1 cellular context compared by ENCODE assay signal in the genomic region with DNA sequence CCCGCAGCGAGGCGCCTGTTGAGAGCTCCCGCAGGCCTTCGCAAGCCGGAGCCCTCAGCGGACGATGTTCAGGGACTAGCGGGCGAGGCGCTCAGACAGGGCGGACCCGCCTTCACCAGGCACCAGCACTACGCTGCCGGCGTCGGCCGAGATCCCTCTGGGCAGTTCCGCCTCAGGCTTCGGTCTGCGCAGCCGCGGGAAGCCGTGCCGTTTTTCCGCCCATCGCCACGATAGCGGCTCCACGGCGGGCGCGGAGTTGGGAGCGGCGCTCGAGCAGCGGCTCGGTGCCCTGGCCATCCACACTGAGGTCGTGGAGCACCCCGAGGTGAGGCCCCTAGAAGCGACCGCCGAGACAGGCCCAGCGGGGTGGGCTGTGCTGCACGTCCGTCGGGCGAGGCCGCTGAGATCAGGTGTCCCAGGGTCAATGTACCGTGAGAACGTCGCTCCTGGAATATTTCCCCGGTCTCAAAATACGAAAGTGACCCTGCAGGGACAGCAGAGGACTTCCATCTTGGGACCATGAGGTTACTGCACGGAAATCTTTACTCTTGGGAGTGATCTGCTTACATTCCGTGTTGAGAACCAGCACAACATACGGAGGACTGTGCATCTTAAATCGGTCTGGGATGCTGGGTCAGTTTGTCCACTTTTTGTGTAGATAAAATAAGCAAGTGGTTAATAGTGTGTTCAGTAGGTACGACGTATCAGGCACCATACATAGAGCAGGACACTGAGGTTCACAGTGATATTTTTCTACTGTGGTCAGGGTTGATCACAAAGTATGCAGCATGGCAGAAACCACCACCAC.
TF ChIP-seq lines count a peak whose summit lies in the region.

No MANE protein-coding gene starts in this region.

TF ChIP-seq in K562, 482 proteins besides CTCF, POLR2A, EP300 and RAD21 (continued from another document and continues in another):
- TF ChIP-seq, protein P1, sequence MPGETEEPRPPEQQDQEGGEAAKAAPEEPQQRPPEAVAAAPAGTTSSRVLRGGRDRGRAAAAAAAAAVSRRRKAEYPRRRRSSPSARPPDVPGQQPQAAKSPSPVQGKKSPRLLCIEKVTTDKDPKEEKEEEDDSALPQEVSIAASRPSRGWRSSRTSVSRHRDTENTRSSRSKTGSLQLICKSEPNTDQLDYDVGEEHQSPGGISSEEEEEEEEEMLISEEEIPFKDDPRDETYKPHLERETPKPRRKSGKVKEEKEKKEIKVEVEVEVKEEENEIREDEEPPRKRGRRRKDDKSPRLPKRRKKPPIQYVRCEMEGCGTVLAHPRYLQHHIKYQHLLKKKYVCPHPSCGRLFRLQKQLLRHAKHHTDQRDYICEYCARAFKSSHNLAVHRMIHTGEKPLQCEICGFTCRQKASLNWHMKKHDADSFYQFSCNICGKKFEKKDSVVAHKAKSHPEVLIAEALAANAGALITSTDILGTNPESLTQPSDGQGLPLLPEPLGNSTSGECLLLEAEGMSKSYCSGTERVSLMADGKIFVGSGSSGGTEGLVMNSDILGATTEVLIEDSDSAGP (CRISPR knock-in tag; IDR thresholded peaks at IDR 0.05), result 0 out of 2 replicates have a peak, but pooled peaks have one; percentile 59
- TF ChIP-seq JUND (IDR thresholded peaks at IDR 0.05; ENCODE audit: borderline replicate concordance, low read depth, low read length) (peak; percentile 23; the same call in 1 of the 2 replicates), JUND (tag; IDR thresholded peaks at IDR 0.05; ENCODE audit: borderline replicate concordance, low read depth, low read length) (peak; percentile 24; the same call in 1 of the 3 replicates), BRCA1 (IDR thresholded peaks at IDR 0.05) (no peak), BRCA1 (CRISPR knock-in tag; IDR thresholded peaks at IDR 0.05) (no peak), MED1 (CRISPR knock-in tag; IDR thresholded peaks at IDR 0.05; ENCODE audit: borderline replicate concordance) (no peak), ZBTB17 (CRISPR knock-in tag; IDR thresholded peaks at IDR 0.05) (peak; percentile 96), NR1H2 (CRISPR knock-in tag; IDR thresholded peaks at IDR 0.05) (no peak), SMAD4 (CRISPR knock-in tag; conservative IDR thresholded peaks at IDR 0.05) (peak; percentile 85), MEIS2 (IDR thresholded peaks at IDR 0.05; ENCODE audit: partially characterized antibody) (peak; percentile 65), TRIM24 (IDR thresholded peaks at IDR 0.05) (no peak), TBP (optimal IDR thresholded peaks at IDR 0.05; ENCODE audit: low read depth, low read length) (peak; percentile 80), THRAP3 (IDR thresholded peaks at IDR 0.05; ENCODE audit: borderline replicate concordance) (no peak), MTA3 (IDR thresholded peaks at IDR 0.05; ENCODE audit: borderline replicate concordance) (peak; percentile 83), FOXK1 (CRISPR knock-in tag; IDR thresholded peaks at IDR 0.05; ENCODE audit: borderline replicate concordance) (peak; percentile 52; the same call in 1 of the 2 replicates), ZNF830 (CRISPR knock-in tag; IDR thresholded peaks at IDR 0.05) (peak; percentile 87; the same call in 1 of the 2 replicates), LEF1 (IDR thresholded peaks at IDR 0.05) (no peak), PTTG1 (tag; IDR thresholded peaks at IDR 0.05; ENCODE audit: low read depth) (no peak), ARNT (IDR thresholded peaks at IDR 0.05) (no peak), MAFF (IDR thresholded peaks at IDR 0.05; ENCODE audit: low read length) (no peak), BCOR (IDR thresholded peaks at IDR 0.05) (no peak; the same call in 1 of the 2 replicates), KLF10 (CRISPR knock-in tag; IDR thresholded peaks at IDR 0.05) (no peak), RNF2 (IDR thresholded peaks at IDR 0.05) (peak; percentile 86), ZNF146 (CRISPR knock-in tag; IDR thresholded peaks at IDR 0.05; ENCODE audit: unreplicated experiment) (no peak), ZNF586 (CRISPR knock-in tag; conservative IDR thresholded peaks at IDR 0.05) (no peak), NR2C1 (IDR thresholded peaks at IDR 0.05) (no peak), NR2C1 (tag; IDR thresholded peaks at IDR 0.05) (peak; percentile 45), ARID1B (IDR thresholded peaks at IDR 0.05) (no peak), HDAC1 (IDR thresholded peaks at IDR 0.05) (no peak; a peak in 1 of 4 replicates), DPF2 (IDR thresholded peaks at IDR 0.05) (no peak), CAMTA2 (CRISPR knock-in tag; conservative IDR thresholded peaks at IDR 0.05) (no peak; the same call in 1 of the 2 replicates), NFYB (IDR thresholded peaks at IDR 0.05; ENCODE audit: extremely low read depth, insufficient read length) (no peak)
- TF ChIP-seq, protein P2, sequence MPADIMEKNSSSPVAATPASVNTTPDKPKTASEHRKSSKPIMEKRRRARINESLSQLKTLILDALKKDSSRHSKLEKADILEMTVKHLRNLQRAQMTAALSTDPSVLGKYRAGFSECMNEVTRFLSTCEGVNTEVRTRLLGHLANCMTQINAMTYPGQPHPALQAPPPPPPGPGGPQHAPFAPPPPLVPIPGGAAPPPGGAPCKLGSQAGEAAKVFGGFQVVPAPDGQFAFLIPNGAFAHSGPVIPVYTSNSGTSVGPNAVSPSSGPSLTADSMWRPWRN (IDR thresholded peaks at IDR 0.05; ENCODE audit: low read depth), result no peak
- TF ChIP-seq, protein P3, sequence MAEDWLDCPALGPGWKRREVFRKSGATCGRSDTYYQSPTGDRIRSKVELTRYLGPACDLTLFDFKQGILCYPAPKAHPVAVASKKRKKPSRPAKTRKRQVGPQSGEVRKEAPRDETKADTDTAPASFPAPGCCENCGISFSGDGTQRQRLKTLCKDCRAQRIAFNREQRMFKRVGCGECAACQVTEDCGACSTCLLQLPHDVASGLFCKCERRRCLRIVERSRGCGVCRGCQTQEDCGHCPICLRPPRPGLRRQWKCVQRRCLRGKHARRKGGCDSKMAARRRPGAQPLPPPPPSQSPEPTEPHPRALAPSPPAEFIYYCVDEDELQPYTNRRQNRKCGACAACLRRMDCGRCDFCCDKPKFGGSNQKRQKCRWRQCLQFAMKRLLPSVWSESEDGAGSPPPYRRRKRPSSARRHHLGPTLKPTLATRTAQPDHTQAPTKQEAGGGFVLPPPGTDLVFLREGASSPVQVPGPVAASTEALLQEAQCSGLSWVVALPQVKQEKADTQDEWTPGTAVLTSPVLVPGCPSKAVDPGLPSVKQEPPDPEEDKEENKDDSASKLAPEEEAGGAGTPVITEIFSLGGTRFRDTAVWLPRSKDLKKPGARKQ (CRISPR knock-in tag; IDR thresholded peaks at IDR 0.05), result no peak
- TF ChIP-seq, protein P4, sequence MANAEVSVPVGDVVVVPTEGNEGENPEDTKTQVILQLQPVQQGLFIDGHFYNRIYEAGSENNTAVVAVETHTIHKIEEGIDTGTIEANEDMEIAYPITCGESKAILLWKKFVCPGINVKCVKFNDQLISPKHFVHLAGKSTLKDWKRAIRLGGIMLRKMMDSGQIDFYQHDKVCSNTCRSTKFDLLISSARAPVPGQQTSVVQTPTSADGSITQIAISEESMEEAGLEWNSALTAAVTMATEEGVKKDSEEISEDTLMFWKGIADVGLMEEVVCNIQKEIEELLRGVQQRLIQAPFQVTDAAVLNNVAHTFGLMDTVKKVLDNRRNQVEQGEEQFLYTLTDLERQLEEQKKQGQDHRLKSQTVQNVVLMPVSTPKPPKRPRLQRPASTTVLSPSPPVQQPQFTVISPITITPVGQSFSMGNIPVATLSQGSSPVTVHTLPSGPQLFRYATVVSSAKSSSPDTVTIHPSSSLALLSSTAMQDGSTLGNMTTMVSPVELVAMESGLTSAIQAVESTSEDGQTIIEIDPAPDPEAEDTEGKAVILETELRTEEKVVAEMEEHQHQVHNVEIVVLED (CRISPR knock-in tag; IDR thresholded peaks at IDR 0.05), result 0 out of 2 replicates have a peak, but pooled peaks have one; percentile 53
- TF ChIP-seq, protein P5, sequence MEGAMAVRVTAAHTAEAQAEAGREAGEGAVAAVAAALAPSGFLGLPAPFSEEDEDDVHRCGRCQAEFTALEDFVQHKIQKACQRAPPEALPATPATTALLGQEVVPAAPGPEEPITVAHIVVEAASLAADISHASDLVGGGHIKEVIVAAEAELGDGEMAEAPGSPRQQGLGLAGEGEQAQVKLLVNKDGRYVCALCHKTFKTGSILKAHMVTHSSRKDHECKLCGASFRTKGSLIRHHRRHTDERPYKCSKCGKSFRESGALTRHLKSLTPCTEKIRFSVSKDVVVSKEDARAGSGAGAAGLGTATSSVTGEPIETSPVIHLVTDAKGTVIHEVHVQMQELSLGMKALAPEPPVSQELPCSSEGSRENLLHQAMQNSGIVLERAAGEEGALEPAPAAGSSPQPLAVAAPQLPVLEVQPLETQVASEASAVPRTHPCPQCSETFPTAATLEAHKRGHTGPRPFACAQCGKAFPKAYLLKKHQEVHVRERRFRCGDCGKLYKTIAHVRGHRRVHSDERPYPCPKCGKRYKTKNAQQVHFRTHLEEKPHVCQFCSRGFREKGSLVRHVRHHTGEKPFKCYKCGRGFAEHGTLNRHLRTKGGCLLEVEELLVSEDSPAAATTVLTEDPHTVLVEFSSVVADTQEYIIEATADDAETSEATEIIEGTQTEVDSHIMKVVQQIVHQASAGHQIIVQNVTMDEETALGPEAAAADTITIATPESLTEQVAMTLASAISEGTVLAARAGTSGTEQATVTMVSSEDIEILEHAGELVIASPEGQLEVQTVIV (CRISPR knock-in tag; IDR thresholded peaks at IDR 0.05; ENCODE audit: borderline replicate concordance), result no peak
- TF ChIP-seq, protein P6, sequence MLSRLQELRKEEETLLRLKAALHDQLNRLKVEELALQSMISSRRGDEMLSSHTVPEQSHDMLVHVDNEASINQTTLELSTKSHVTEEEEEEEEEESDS (CRISPR knock-in tag; IDR thresholded peaks at IDR 0.05), result no peak
- TF ChIP-seq, protein P7, sequence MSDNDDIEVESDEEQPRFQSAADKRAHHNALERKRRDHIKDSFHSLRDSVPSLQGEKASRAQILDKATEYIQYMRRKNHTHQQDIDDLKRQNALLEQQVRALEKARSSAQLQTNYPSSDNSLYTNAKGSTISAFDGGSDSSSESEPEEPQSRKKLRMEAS (CRISPR knock-in tag; IDR thresholded peaks at IDR 0.05), result peak; percentile 52
- TF ChIP-seq, protein P8, sequence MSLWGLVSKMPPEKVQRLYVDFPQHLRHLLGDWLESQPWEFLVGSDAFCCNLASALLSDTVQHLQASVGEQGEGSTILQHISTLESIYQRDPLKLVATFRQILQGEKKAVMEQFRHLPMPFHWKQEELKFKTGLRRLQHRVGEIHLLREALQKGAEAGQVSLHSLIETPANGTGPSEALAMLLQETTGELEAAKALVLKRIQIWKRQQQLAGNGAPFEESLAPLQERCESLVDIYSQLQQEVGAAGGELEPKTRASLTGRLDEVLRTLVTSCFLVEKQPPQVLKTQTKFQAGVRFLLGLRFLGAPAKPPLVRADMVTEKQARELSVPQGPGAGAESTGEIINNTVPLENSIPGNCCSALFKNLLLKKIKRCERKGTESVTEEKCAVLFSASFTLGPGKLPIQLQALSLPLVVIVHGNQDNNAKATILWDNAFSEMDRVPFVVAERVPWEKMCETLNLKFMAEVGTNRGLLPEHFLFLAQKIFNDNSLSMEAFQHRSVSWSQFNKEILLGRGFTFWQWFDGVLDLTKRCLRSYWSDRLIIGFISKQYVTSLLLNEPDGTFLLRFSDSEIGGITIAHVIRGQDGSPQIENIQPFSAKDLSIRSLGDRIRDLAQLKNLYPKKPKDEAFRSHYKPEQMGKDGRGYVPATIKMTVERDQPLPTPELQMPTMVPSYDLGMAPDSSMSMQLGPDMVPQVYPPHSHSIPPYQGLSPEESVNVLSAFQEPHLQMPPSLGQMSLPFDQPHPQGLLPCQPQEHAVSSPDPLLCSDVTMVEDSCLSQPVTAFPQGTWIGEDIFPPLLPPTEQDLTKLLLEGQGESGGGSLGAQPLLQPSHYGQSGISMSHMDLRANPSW (CRISPR knock-in tag; IDR thresholded peaks at IDR 0.05), result peak; percentile 52; the same call in 1 of the 2 replicates
- TF ChIP-seq, protein P9, sequence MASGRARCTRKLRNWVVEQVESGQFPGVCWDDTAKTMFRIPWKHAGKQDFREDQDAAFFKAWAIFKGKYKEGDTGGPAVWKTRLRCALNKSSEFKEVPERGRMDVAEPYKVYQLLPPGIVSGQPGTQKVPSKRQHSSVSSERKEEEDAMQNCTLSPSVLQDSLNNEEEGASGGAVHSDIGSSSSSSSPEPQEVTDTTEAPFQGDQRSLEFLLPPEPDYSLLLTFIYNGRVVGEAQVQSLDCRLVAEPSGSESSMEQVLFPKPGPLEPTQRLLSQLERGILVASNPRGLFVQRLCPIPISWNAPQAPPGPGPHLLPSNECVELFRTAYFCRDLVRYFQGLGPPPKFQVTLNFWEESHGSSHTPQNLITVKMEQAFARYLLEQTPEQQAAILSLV (tag; IDR thresholded peaks at IDR 0.05), result no peak
- TF ChIP-seq, protein P10, sequence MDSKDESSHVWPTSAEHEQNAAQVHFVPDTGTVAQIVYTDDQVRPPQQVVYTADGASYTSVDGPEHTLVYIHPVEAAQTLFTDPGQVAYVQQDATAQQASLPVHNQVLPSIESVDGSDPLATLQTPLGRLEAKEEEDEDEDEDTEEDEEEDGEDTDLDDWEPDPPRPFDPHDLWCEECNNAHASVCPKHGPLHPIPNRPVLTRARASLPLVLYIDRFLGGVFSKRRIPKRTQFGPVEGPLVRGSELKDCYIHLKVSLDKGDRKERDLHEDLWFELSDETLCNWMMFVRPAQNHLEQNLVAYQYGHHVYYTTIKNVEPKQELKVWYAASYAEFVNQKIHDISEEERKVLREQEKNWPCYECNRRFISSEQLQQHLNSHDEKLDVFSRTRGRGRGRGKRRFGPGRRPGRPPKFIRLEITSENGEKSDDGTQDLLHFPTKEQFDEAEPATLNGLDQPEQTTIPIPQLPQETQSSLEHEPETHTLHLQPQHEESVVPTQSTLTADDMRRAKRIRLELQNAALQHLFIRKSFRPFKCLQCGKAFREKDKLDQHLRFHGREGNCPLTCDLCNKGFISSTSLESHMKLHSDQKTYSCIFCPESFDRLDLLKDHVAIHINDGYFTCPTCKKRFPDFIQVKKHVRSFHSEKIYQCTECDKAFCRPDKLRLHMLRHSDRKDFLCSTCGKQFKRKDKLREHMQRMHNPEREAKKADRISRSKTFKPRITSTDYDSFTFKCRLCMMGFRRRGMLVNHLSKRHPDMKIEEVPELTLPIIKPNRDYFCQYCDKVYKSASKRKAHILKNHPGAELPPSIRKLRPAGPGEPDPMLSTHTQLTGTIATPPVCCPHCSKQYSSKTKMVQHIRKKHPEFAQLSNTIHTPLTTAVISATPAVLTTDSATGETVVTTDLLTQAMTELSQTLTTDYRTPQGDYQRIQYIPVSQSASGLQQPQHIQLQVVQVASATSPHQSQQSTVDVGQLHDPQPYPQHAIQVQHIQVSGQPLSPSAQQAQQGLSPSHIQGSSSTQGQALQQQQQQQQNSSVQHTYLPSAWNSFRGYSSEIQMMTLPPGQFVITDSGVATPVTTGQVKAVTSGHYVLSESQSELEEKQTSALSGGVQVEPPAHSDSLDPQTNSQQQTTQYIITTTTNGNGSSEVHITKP (IDR thresholded peaks at IDR 0.05; ENCODE audit: partially characterized antibody), result no peak
- TF ChIP-seq, protein P11, sequence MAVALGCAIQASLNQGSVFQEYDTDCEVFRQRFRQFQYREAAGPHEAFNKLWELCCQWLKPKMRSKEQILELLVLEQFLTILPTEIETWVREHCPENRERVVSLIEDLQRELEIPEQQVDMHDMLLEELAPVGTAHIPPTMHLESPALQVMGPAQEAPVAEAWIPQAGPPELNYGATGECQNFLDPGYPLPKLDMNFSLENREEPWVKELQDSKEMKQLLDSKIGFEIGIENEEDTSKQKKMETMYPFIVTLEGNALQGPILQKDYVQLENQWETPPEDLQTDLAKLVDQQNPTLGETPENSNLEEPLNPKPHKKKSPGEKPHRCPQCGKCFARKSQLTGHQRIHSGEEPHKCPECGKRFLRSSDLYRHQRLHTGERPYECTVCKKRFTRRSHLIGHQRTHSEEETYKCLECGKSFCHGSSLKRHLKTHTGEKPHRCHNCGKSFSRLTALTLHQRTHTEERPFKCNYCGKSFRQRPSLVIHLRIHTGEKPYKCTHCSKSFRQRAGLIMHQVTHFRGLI (CRISPR knock-in tag; IDR thresholded peaks at IDR 0.05), result no peak
